In genomic region chr1:153908071-153908470, GRCh38 we compare ENCODE assay signal across 34 cellular contexts.
"Had no signal": no experiment of that assay in that cellular context is flagged by ENCODE, and none has a peak within 500 bp of the region (broad histone marks: within the 10 kb centered on the region; RNA-seq: fewer than 3 reads in every experiment).

No MANE protein-coding gene starts in this region.

- FAIRE-seq: bronchial epithelial cell had no signal

- H3K27ac Mint-ChIP-seq: activated CD4-positive, alpha-beta T cell treated with anti-CD3 and anti-CD28 coated beads, Interleukin-2, amount 10 ng/mL, durations not matched to agents 24 days and 14 days; activated CD8-positive, alpha-beta T cell treated with anti-CD3 and anti-CD28 coated beads for 36 hours; activated naive CD4-positive, alpha-beta T cell treated with anti-CD3 and anti-CD28 coated beads, Interleukin-2, amount 10 ng/mL, durations not matched to agents 7 days and 5 days had no signal

- H3K27me3 ChIP-seq: Peyer's patch had no signal

- H3K27ac ChIP-seq: Peyer's patch, VCaP had no signal

- H3K9me3 ChIP-seq: Peyer's patch had no signal

- DNase-seq: activated CD4-positive, alpha-beta T cell treated with anti-CD3 and anti-CD28 coated beads, Interleukin-2, amount 10 ng/mL, durations not matched to agents 24 days and 14 days; activated CD4-positive, alpha-beta T cell treated with anti-CD3 and anti-CD28 coated beads, Interleukin-2, amount 50 U/mL, for 4 hours; activated CD8-positive, alpha-beta T cell treated with anti-CD3 and anti-CD28 coated beads for 36 hours; activated effector memory CD4-positive, alpha-beta T cell treated with Interleukin-2 at 50 U/mL for 16 hours; activated naive CD4-positive, alpha-beta T cell treated with anti-CD3 and anti-CD28 coated beads, Interleukin-2, amount 10 ng/mL, durations not matched to agents 7 days and 5 days; activated naive CD8-positive, alpha-beta T cell treated with anti-CD3 and anti-CD28 coated beads, Interleukin-2, amount 50 U/mL, for 24 hours; activated T-cell treated with anti-CD3 and anti-CD28 coated beads, Interleukin-2, amount 50 U/mL, for 1 hour; anterior cingulate cortex; caudate nucleus; NCI-H1092 treated with DMSO at 0.1 percent for 48 hours; NCI-H1417; NCI-H146; NCI-H187; NCI-H2029 treated with DMSO at 0.1 percent for 48 hours; NCI-H2107; NCI-H2171; NCI-H510A; NCI-H526; NCI-H748 treated with DMSO at 0.1 percent for 48 hours; NK-92 treated with Interleukin-12 subunit alpha and Interleukin-12 subunit beta, amount 100 ng/mL, for 24 hours; PC-3; Peyer's patch; RPMI8226; SIG-M5; SW 1271; T-helper 1 cell; T-helper 2 cell; T-helper 9 cell had no signal

- H3K9me3 Mint-ChIP-seq: activated CD4-positive, alpha-beta T cell treated with anti-CD3 and anti-CD28 coated beads, Interleukin-2, amount 10 ng/mL, durations not matched to agents 24 days and 14 days had no signal

- ATAC-seq: activated CD8-positive, alpha-beta T cell treated with anti-CD3 and anti-CD28 coated beads for 36 hours; activated naive CD8-positive, alpha-beta T cell treated with anti-CD3 and anti-CD28 coated beads, Interleukin-2, amount 50 U/mL, for 24 hours; PC-3; Right ventricle myocardium inferior; SK-N-SH treated with all-trans-retinoic acid at 6 μM for 48 hours had no signal

- H3K4me1 ChIP-seq: Peyer's patch had no signal

- H3K4me3 Mint-ChIP-seq: activated CD4-positive, alpha-beta T cell treated with anti-CD3 and anti-CD28 coated beads, Interleukin-2, amount 10 ng/mL, durations not matched to agents 24 days and 14 days; activated CD8-positive, alpha-beta T cell treated with anti-CD3 and anti-CD28 coated beads for 36 hours; activated naive CD4-positive, alpha-beta T cell treated with anti-CD3 and anti-CD28 coated beads, Interleukin-2, amount 10 ng/mL, durations not matched to agents 7 days and 5 days; activated naive CD8-positive, alpha-beta T cell; activated naive CD8-positive, alpha-beta T cell treated with anti-CD3 and anti-CD28 coated beads, Interleukin-2, amount 50 U/mL, for 24 hours; brain had no signal

- H3K27me3 Mint-ChIP-seq: activated CD4-positive, alpha-beta T cell treated with anti-CD3 and anti-CD28 coated beads, Interleukin-2, amount 10 ng/mL, durations not matched to agents 24 days and 14 days; activated CD8-positive, alpha-beta T cell treated with anti-CD3 and anti-CD28 coated beads for 36 hours; activated naive CD4-positive, alpha-beta T cell treated with anti-CD3 and anti-CD28 coated beads, Interleukin-2, amount 10 ng/mL, durations not matched to agents 7 days and 5 days; activated naive CD8-positive, alpha-beta T cell; activated naive CD8-positive, alpha-beta T cell treated with anti-CD3 and anti-CD28 coated beads, Interleukin-2, amount 50 U/mL, for 24 hours had no signal

- H3K4me3 ChIP-seq: Peyer's patch had no signal
